1 cellular context compared by ENCODE assay signal in genomic region chr3:74353039-74353438, GRCh38.
TF ChIP-seq lines count a peak whose summit lies in the region.

No MANE protein-coding gene starts in this region.

TF ChIP-seq in WTC11, 78 proteins besides CTCF, POLR2A, EP300 and RAD21 (continued from another document):
- TF ChIP-seq ZNF512 (CRISPR knock-in tag; IDR thresholded peaks at IDR 0.05; ENCODE audit: borderline replicate concordance): no peak
